9 cellular contexts compared by ENCODE assay signal in genomic region chr3:186570941-186571643, GRCh38. TPM values are rescaled to one million over a fixed set of nuclear protein-coding genes. Genes with fewer than 3 reads are reported as not detected.
A peak's percentile ranks its signal among the peaks of the same experiment; 100 is the strongest.
DNase-seq lines count a peak whose midpoint lies in the region; TF ChIP-seq lines count a peak whose summit lies in the region.
"Had no signal": no experiment of that assay in that cellular context is flagged by ENCODE, and none has a peak within 500 bp of the region (broad histone marks: within the 10 kb centered on the region; RNA-seq: fewer than 3 reads in every experiment).

No MANE protein-coding gene starts in this region.

- TF ChIP-seq EP300 in transverse colon (IDR thresholded peaks at IDR 0.05; ENCODE audit: low read depth), result no peak

- CTCF ChIA-PET in activated naive CD4-positive, alpha-beta T cell treated with anti-CD3 and anti-CD28 coated beads, Interleukin-2, amount 10 ng/mL, durations not matched to agents 7 days and 5 days (lab: Charles Lee), result interaction anchor here (1.2 kb wide), 2 partner anchors 30 to 46 kb away, joined by 3 to 4 read pairs; no protein-coding TSS in a partner anchor

- H3K27ac Mint-ChIP-seq in activated naive CD4-positive, alpha-beta T cell treated with anti-CD3 and anti-CD28 coated beads, Interleukin-2, amount 10 ng/mL, durations not matched to agents 7 days and 5 days, result peak overlapping the region; percentile 98

- H3K36me3 Mint-ChIP-seq in activated naive CD4-positive, alpha-beta T cell treated with anti-CD3 and anti-CD28 coated beads, Interleukin-2, amount 10 ng/mL, durations not matched to agents 7 days and 5 days, result peaks cover 33% of the 10 kb centered on the region

- no peaks in the 10 kb centered on the region for H3K9me3 ChIP-seq in transverse colon

- H3K27me3 ChIP-seq in transverse colon, result no peaks in the 10 kb centered on the region

- H3K4me3 Mint-ChIP-seq in activated naive CD4-positive, alpha-beta T cell treated with anti-CD3 and anti-CD28 coated beads, Interleukin-2, amount 10 ng/mL, durations not matched to agents 7 days and 5 days, result peak overlapping the region; percentile 87

- intact Hi-C loops in lower leg skin (cut with DNase I; ENCODE audit: low total_unique reads), result no loop called here
- intact Hi-C loops in transverse colon (cut with DNase I; ENCODE audit: low total_unique reads), result no loop called here

- H3K4me1 ChIP-seq in transverse colon, result peaks cover 21 to 46% (median 30%) of the 10 kb centered on the region in 4 donors

- WGBS in lower leg skin, 2 donors, result 7 to 11% methylated on average over 20 to 21 of the region's 21 CpGs
- WGBS in transverse colon (ENCODE audit: low coverage in 1 of 2), 2 donors, result 4% methylated on average over 21 of the region's 21 CpGs; no CpG with 5 or more reads in 1 of the 2 donors

- TF ChIP-seq POLR2A in lower leg skin (IDR thresholded peaks at IDR 0.05) (no peak), transverse colon (IDR thresholded peaks at IDR 0.05) (no peak)

- H3K4me1 Mint-ChIP-seq in activated naive CD4-positive, alpha-beta T cell treated with anti-CD3 and anti-CD28 coated beads, Interleukin-2, amount 10 ng/mL, durations not matched to agents 7 days and 5 days, result peaks cover 62% of the 10 kb centered on the region

- H3K27me3 Mint-ChIP-seq in activated naive CD4-positive, alpha-beta T cell treated with anti-CD3 and anti-CD28 coated beads, Interleukin-2, amount 10 ng/mL, durations not matched to agents 7 days and 5 days, result no peaks in the 10 kb centered on the region

- TF ChIP-seq CTCF in astrocyte of the cerebellum (IDR thresholded peaks at IDR 0.05; ENCODE audit: low read depth, low read length, missing control alignments), result no peak
- no peak for TF ChIP-seq CTCF in lower leg skin (IDR thresholded peaks at IDR 0.05)
- no peak for TF ChIP-seq CTCF in transverse colon (IDR thresholded peaks at IDR 0.05)

- no peaks in the 10 kb centered on the region for H3K9me3 Mint-ChIP-seq in activated naive CD4-positive, alpha-beta T cell treated with anti-CD3 and anti-CD28 coated beads, Interleukin-2, amount 10 ng/mL, durations not matched to agents 7 days and 5 days

- in situ Hi-C loops in astrocyte of the cerebellum (cut with HindIII; ENCODE audit: low sequenced_read_pairs), result no loop called here
- in situ Hi-C loops in transverse colon (cut with MboI; ENCODE audit: low pct_ligation_motif_present in 1 of 4, low pct_unique_long_range_greater_than_20kb in 1 of 4, low sequenced_read_pairs in 3 of 4), result no loop called here
- in situ Hi-C loops in KBM-7 (cut with MboI; ENCODE audit: low pct_unique_long_range_greater_than_20kb, low sequenced_read_pairs), result no loop called here

- peaks cover 0 to 24% (median 9%) of the 10 kb centered on the region in 4 donors for H3K36me3 ChIP-seq in transverse colon

- DNase-seq in activated naive CD4-positive, alpha-beta T cell treated with anti-CD3 and anti-CD28 coated beads, Interleukin-2, amount 10 ng/mL, durations not matched to agents 7 days and 5 days, result no peak
- DNase-seq in activated naive CD4-positive, alpha-beta T cell treated with Interleukin-2 at 50 U/mL for 16 hours, result no peak
- DNase-seq in astrocyte of the cerebellum (ENCODE audit: low read depth) (no peak), lower leg skin (ENCODE audit: low spot score in 2 of 2) (peak in 1 of 2 donors; percentile 87), transverse colon (peak; percentile 11), KBM-7 (no peak), NCI-H2107 treated with DMSO at 0.1 percent for 48 hours (lab: John Stamatoyannopoulos, UW; ENCODE audit: unreplicated experiment) (no peak)
- no peak for DNase-seq in stimulated activated CD4-positive, alpha-beta T cell treated with anti-CD3 and anti-CD28 coated beads, Interleukin-4, amount 100 ng/mL, for 4 hours

- H3K4me3 ChIP-seq in astrocyte of the cerebellum (ENCODE audit: low read depth, low read length), result peak overlapping the region; percentile 96
- peak overlapping the region; percentile 86 for H3K4me3 ChIP-seq in lower leg skin (ENCODE audit: low read depth, poor library complexity, severe bottlenecking)
- peak overlapping the region; percentile 77 to 98 (median 78) for H3K4me3 ChIP-seq in transverse colon

- H3K27ac ChIP-seq in transverse colon, result peak overlapping the region; percentile 88 to 96 (median 94)

RNA-seq across cellular contexts. Expression of gene DNAJB11, which starts 0.6 kb away (rescaled TPM):
- total RNA-seq in lower leg skin, result 10 to 100 TPM; 24.7 to 32.1 (median 26.4) TPM
- total RNA-seq in transverse colon, result 10 to 100 TPM; 15.7 to 50.0 (median 29.4) TPM

RNA-seq across cellular contexts. Expression of gene TBCCD1, which starts 4.0 kb away (rescaled TPM):
- 10 to 100 TPM in 3 of 4 donors, 1 to 10 TPM in 1; 9.7 to 17.7 (median 14.6) TPM for total RNA-seq in lower leg skin
- 10 to 100 TPM in 3 of 4 donors, 1 to 10 TPM in 1; 7.1 to 15.4 (median 13.9) TPM for total RNA-seq in transverse colon

RNA-seq across cellular contexts. Expression of gene CRYGS, which starts 26.9 kb away (rescaled TPM):
- total RNA-seq in lower leg skin, result 1 to 10 TPM in 2 of 4 donors, under 1 TPM in 2; 0.42 to 2.3 (median 1.3) TPM
- total RNA-seq in transverse colon, result 10 to 100 TPM in 1 of 4 donors, 1 to 10 TPM in 2, not detected in 1; 2.2 to 60.7 (median 4.4) TPM

RNA-seq across cellular contexts. Expression of gene AHSG, which starts 41.8 kb away (rescaled TPM):
- total RNA-seq in lower leg skin, result under 1 TPM in 1 of 4 donors, not detected in 3; 0.36 TPM
- total RNA-seq in transverse colon, result not detected
- total RNA-seq: activated CD8-positive, alpha-beta memory T cell treated with anti-CD3 and anti-CD28 coated beads for 36 hours had no signal
